1 cellular context compared by ENCODE assay signal in the genomic region with DNA sequence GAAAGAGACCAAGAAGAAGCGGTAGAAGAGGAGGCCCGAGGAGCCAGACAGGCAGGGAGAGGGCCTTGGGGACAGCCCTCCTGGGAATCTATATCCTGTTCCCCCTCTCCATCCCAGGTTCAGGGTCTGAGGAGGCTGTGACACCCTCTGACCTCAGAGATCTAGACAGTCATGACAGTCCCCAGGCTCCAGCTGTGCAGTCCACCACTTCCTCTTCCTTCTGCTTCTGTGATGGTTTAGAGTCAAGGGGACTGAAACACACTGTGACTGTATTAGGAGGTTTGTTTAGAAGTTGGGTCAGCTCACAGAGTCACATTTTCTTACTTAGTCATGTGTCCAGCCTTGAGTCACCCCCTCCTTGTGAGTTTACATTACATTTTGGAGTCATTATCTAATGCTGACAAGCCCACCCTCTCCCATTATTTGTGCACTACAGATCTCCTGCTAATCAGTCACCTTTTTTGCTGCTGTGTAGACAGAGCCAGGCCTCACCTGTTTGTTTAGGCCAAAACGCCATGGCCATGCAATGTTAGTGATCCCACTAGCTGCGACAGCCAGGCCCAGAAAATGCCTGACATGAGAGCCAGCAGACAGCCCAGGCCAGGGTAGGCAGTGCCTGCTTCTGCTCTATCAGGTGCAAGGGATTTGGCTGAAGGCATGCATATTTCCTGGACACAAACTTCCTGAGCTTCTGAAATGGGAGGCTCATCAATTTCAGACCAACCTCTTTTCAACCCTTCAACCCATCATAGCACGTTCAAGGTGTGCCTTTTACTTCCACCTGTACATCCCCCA.
TF ChIP-seq lines count a peak whose summit lies in the region.

No MANE protein-coding gene starts in this region.

TF ChIP-seq in K562, 482 proteins besides CTCF, POLR2A, EP300 and RAD21 (continued from another document):
- TF ChIP-seq, protein P1, sequence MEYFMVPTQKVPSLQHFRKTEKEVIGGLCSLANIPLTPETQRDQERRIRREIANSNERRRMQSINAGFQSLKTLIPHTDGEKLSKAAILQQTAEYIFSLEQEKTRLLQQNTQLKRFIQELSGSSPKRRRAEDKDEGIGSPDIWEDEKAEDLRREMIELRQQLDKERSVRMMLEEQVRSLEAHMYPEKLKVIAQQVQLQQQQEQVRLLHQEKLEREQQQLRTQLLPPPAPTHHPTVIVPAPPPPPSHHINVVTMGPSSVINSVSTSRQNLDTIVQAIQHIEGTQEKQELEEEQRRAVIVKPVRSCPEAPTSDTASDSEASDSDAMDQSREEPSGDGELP (CRISPR knock-in tag; IDR thresholded peaks at IDR 0.05; ENCODE audit: borderline replicate concordance): peak; percentile 85
- TF ChIP-seq RBBP5 (IDR thresholded peaks at IDR 0.05; ENCODE audit: borderline replicate concordance, insufficient read depth, low read length, poor library complexity, severe bottlenecking): no peak
- TF ChIP-seq SOX6 (IDR thresholded peaks at IDR 0.05): no peak
- TF ChIP-seq, protein P2, sequence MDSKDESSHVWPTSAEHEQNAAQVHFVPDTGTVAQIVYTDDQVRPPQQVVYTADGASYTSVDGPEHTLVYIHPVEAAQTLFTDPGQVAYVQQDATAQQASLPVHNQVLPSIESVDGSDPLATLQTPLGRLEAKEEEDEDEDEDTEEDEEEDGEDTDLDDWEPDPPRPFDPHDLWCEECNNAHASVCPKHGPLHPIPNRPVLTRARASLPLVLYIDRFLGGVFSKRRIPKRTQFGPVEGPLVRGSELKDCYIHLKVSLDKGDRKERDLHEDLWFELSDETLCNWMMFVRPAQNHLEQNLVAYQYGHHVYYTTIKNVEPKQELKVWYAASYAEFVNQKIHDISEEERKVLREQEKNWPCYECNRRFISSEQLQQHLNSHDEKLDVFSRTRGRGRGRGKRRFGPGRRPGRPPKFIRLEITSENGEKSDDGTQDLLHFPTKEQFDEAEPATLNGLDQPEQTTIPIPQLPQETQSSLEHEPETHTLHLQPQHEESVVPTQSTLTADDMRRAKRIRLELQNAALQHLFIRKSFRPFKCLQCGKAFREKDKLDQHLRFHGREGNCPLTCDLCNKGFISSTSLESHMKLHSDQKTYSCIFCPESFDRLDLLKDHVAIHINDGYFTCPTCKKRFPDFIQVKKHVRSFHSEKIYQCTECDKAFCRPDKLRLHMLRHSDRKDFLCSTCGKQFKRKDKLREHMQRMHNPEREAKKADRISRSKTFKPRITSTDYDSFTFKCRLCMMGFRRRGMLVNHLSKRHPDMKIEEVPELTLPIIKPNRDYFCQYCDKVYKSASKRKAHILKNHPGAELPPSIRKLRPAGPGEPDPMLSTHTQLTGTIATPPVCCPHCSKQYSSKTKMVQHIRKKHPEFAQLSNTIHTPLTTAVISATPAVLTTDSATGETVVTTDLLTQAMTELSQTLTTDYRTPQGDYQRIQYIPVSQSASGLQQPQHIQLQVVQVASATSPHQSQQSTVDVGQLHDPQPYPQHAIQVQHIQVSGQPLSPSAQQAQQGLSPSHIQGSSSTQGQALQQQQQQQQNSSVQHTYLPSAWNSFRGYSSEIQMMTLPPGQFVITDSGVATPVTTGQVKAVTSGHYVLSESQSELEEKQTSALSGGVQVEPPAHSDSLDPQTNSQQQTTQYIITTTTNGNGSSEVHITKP (IDR thresholded peaks at IDR 0.05; ENCODE audit: partially characterized antibody): no peak
- peak; percentile 40; the same call in 1 of the 2 replicates for TF ChIP-seq CREB1 (IDR thresholded peaks at IDR 0.05)
- TF ChIP-seq CREB1 (CRISPR knock-in tag; IDR thresholded peaks at IDR 0.05): peak; percentile 51; the same call in 1 of the 2 replicates
- no peak for TF ChIP-seq TRIM24 (IDR thresholded peaks at IDR 0.05)
- TF ChIP-seq NR2C2 (CRISPR knock-in tag; IDR thresholded peaks at IDR 0.05): no peak
- peak; percentile 72 for TF ChIP-seq NR2C2 (tag; IDR thresholded peaks at IDR 0.05)
- no peak for TF ChIP-seq HDGF (IDR thresholded peaks at IDR 0.05)
- TF ChIP-seq ZNF583 (CRISPR knock-in tag; IDR thresholded peaks at IDR 0.05): no peak
- TF ChIP-seq ARHGAP35 (IDR thresholded peaks at IDR 0.05; ENCODE audit: partially characterized antibody): no peak
- TF ChIP-seq, protein P3, sequence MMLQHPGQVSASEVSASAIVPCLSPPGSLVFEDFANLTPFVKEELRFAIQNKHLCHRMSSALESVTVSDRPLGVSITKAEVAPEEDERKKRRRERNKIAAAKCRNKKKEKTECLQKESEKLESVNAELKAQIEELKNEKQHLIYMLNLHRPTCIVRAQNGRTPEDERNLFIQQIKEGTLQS (IDR thresholded peaks at IDR 0.05): peak; percentile 47; the same call in 1 of the 2 replicates
- TF ChIP-seq, protein P3 (CRISPR knock-in tag; conservative IDR thresholded peaks at IDR 0.05): no peak
- no peak for TF ChIP-seq JUND (IDR thresholded peaks at IDR 0.05; ENCODE audit: borderline replicate concordance, low read depth, low read length)
- peak; percentile 19; the same call in 1 of the 3 replicates for TF ChIP-seq JUND (tag; IDR thresholded peaks at IDR 0.05; ENCODE audit: borderline replicate concordance, low read depth, low read length)
- TF ChIP-seq, protein P4, sequence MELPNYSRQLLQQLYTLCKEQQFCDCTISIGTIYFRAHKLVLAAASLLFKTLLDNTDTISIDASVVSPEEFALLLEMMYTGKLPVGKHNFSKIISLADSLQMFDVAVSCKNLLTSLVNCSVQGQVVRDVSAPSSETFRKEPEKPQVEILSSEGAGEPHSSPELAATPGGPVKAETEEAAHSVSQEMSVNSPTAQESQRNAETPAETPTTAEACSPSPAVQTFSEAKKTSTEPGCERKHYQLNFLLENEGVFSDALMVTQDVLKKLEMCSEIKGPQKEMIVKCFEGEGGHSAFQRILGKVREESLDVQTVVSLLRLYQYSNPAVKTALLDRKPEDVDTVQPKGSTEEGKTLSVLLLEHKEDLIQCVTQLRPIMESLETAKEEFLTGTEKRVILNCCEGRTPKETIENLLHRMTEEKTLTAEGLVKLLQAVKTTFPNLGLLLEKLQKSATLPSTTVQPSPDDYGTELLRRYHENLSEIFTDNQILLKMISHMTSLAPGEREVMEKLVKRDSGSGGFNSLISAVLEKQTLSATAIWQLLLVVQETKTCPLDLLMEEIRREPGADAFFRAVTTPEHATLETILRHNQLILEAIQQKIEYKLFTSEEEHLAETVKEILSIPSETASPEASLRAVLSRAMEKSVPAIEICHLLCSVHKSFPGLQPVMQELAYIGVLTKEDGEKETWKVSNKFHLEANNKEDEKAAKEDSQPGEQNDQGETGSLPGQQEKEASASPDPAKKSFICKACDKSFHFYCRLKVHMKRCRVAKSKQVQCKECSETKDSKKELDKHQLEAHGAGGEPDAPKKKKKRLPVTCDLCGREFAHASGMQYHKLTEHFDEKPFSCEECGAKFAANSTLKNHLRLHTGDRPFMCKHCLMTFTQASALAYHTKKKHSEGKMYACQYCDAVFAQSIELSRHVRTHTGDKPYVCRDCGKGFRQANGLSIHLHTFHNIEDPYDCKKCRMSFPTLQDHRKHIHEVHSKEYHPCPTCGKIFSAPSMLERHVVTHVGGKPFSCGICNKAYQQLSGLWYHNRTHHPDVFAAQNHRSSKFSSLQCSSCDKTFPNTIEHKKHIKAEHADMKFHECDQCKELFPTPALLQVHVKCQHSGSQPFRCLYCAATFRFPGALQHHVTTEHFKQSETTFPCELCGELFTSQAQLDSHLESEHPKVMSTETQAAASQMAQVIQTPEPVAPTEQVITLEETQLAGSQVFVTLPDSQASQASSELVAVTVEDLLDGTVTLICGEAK (IDR thresholded peaks at IDR 0.05): 0 out of 2 replicates have a peak, but pooled peaks have one; percentile 17
- TF ChIP-seq, protein P4 (CRISPR knock-in tag; IDR thresholded peaks at IDR 0.05): no peak
- no peak for TF ChIP-seq ZNF324 (CRISPR knock-in tag; IDR thresholded peaks at IDR 0.05)
- no peak for TF ChIP-seq TCF7L2 (IDR thresholded peaks at IDR 0.05; ENCODE audit: low read depth, low read length)
- TF ChIP-seq, protein P5, sequence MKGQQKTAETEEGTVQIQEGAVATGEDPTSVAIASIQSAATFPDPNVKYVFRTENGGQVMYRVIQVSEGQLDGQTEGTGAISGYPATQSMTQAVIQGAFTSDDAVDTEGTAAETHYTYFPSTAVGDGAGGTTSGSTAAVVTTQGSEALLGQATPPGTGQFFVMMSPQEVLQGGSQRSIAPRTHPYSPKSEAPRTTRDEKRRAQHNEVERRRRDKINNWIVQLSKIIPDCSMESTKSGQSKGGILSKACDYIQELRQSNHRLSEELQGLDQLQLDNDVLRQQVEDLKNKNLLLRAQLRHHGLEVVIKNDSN (CRISPR knock-in tag; IDR thresholded peaks at IDR 0.05): peak; percentile 44; the same call in 1 of the 2 replicates
- TF ChIP-seq CBX8 (IDR thresholded peaks at IDR 0.05; ENCODE audit: borderline replicate concordance, extremely low read depth, low read depth, low read length, poor library complexity, severe bottlenecking): no peak
- 0 out of 2 replicates have a peak, but pooled peaks have one; percentile 7 for TF ChIP-seq CBFA2T3 (IDR thresholded peaks at IDR 0.05)
